In genomic region chr4:180926277-180926676, GRCh38 we compare ENCODE assay signal across 25 cellular contexts.
"Had no signal": no experiment of that assay in that cellular context is flagged by ENCODE, and none has a peak within 500 bp of the region (broad histone marks: within the 10 kb centered on the region; RNA-seq: fewer than 3 reads in every experiment).

No MANE protein-coding gene starts in this region.

- H3K4me2 ChIP-seq: hepatocyte had no signal

- DNase-seq: activated B cell treated with CpG ODN at 0.5 μM for 24 hours; activated CD4-positive, alpha-beta memory T cell treated with anti-CD3 and anti-CD28 coated beads for 36 hours; activated CD4-positive, alpha-beta T cell treated with anti-CD3 and anti-CD28 coated beads for 36 hours; activated effector memory CD4-positive, alpha-beta T cell treated with anti-CD3 and anti-CD28 coated beads, Interleukin-2, amount 50 U/mL, for 16 hours; activated naive CD4-positive, alpha-beta T cell treated with anti-CD3 and anti-CD28 coated beads, Interleukin-2, amount 10 ng/mL, durations not matched to agents 7 days and 5 days; cortex of kidney; erythroblast; glutamatergic neuron; left ventricle myocardium inferior; midbrain; natural killer cell; retina; sigmoid colon; stimulated activated CD4-positive, alpha-beta T cell treated with anti-CD3 and anti-CD28 coated beads, Interleukin-4, amount 100 ng/mL, for 1 hour; stimulated activated naive CD4-positive, alpha-beta T cell; T-helper 1 cell; testis; uterus had no signal

- H3K4me3 Mint-ChIP-seq: activated B cell treated with CpG ODN at 0.5 μM for 24 hours; activated CD4-positive, alpha-beta memory T cell treated with anti-CD3 and anti-CD28 coated beads for 36 hours; activated CD4-positive, alpha-beta T cell treated with anti-CD3 and anti-CD28 coated beads for 36 hours; activated naive CD4-positive, alpha-beta T cell treated with anti-CD3 and anti-CD28 coated beads, Interleukin-2, amount 10 ng/mL, durations not matched to agents 7 days and 5 days; natural killer cell had no signal

- H3K79me2 ChIP-seq: hepatocyte had no signal

- H3K36me3 Mint-ChIP-seq: activated CD4-positive, alpha-beta memory T cell treated with anti-CD3 and anti-CD28 coated beads for 36 hours; activated naive CD4-positive, alpha-beta T cell treated with anti-CD3 and anti-CD28 coated beads, Interleukin-2, amount 10 ng/mL, durations not matched to agents 7 days and 5 days; natural killer cell had no signal

- H3K27ac Mint-ChIP-seq: activated B cell treated with CpG ODN at 0.5 μM for 24 hours; activated CD4-positive, alpha-beta memory T cell treated with anti-CD3 and anti-CD28 coated beads for 36 hours; activated CD4-positive, alpha-beta T cell treated with anti-CD3 and anti-CD28 coated beads for 36 hours; activated naive CD4-positive, alpha-beta T cell treated with anti-CD3 and anti-CD28 coated beads, Interleukin-2, amount 10 ng/mL, durations not matched to agents 7 days and 5 days; natural killer cell; progenitor cell of endocrine pancreas had no signal

- H3K9me3 ChIP-seq: sigmoid colon, testis, uterus had no signal

- H3K27ac ChIP-seq: cardiac muscle cell, foreskin keratinocyte, hepatocyte, left ventricle myocardium inferior, sigmoid colon, testis, uterus had no signal

- H3K4me3 ChIP-seq: cardiac muscle cell, hepatocyte, left ventricle myocardium inferior, sigmoid colon, testis, uterus had no signal

- FAIRE-seq: endometrium, keratinocyte, TTC549 had no signal

- H3K27me3 Mint-ChIP-seq: activated B cell treated with CpG ODN at 0.5 μM for 24 hours; activated CD4-positive, alpha-beta memory T cell treated with anti-CD3 and anti-CD28 coated beads for 36 hours; activated CD4-positive, alpha-beta T cell treated with anti-CD3 and anti-CD28 coated beads for 36 hours; activated naive CD4-positive, alpha-beta T cell treated with anti-CD3 and anti-CD28 coated beads, Interleukin-2, amount 10 ng/mL, durations not matched to agents 7 days and 5 days; progenitor cell of endocrine pancreas had no signal

- H3K36me3 ChIP-seq: cardiac muscle cell, left ventricle myocardium inferior, sigmoid colon, uterus had no signal

- H3K9me3 Mint-ChIP-seq: activated B cell treated with CpG ODN at 0.5 μM for 24 hours; activated naive CD4-positive, alpha-beta T cell treated with anti-CD3 and anti-CD28 coated beads, Interleukin-2, amount 10 ng/mL, durations not matched to agents 7 days and 5 days had no signal

- H2AFZ ChIP-seq: hepatocyte had no signal

- H3K4me1 ChIP-seq: foreskin keratinocyte, left ventricle myocardium inferior, sigmoid colon, testis, uterus had no signal

- H3K27me3 ChIP-seq: cardiac muscle cell, foreskin keratinocyte, hepatocyte, sigmoid colon, testis, uterus had no signal

- H3K4me1 Mint-ChIP-seq: activated B cell treated with CpG ODN at 0.5 μM for 24 hours; activated CD4-positive, alpha-beta T cell treated with anti-CD3 and anti-CD28 coated beads for 36 hours; activated naive CD4-positive, alpha-beta T cell treated with anti-CD3 and anti-CD28 coated beads, Interleukin-2, amount 10 ng/mL, durations not matched to agents 7 days and 5 days; natural killer cell had no signal
